7 cellular contexts compared by ENCODE assay signal in genomic region chr1:84433253-84434080, GRCh38.
DNase-seq lines count a peak whose midpoint lies in the region; ATAC-seq, FAIRE-seq and TF ChIP-seq lines count a peak whose summit lies in the region.

No MANE protein-coding gene starts in this region.

- ATAC-seq in HG02852 (IDR thresholded peaks at IDR 0.05; ENCODE audit: unreplicated experiment), result peak; percentile 55

- TF ChIP-seq CTCF in GM12864 (IDR thresholded peaks at IDR 0.05; ENCODE audit: low read depth, low read length, missing control alignments), result peak; percentile 74

- H3K4me3 ChIP-seq in GM12864 (ENCODE audit: low read depth, low read length), result no peak overlapping the region

- FAIRE-seq in TTC549 (lab: Jason Lieb, UNC) (peak; percentile 93), colon (lab: Jason Lieb, UNC) (peak; percentile 94)

- DNase-seq in GM12864 (ENCODE audit: low read depth), result peak; percentile 27
- DNase-seq in NCI-H2107 (lab: John Stamatoyannopoulos, UW), result peak; percentile 71
- peak; percentile 86 for DNase-seq in left kidney (ENCODE audit: low read depth, low spot score)
- DNase-seq in stimulated activated CD4-positive, alpha-beta T cell treated with anti-CD3 and anti-CD28 coated beads, TNF-alpha, amount 100 ng/mL, for 24 hours (ENCODE audit: low read depth in 3 of 3), result peak; percentile 24 to 31 (median 31)

Comparison
In these comparisons a context has a peak if more than half of its experiments do, and no peak if none do; other contexts are left out.
1. DNase-seq: peak in every context shown above with its lines; median percentile 86 in left kidney; 71 in NCI-H2107; 31 in stimulated activated CD4-positive, alpha-beta T cell treated with anti-CD3 and anti-CD28 coated beads, TNF-alpha, amount 100 ng/mL, for 24 hours; 27 in GM12864.